Comparison of ENCODE assay signal across 21 cellular contexts in the genomic region with DNA sequence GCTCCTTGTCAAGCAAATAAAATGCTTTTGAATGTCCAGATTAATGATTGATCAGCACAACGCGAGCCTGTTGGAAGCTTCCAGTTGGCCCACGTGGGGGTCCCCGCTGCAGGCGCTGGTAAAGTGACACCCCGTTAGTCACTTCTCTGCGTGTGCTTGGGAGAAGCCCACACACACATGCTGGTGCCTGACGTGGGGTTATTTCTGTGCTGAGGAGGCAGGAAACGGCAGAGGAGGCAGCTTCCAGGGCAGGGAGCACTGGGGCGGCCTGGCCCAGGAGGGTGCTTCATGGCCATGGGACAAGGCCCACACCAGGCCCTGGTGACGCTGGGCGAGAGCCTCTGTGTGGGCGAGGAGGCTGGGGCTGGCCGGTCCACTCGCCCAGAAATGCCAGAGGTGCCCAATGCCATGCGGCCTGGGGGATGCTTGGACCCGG.
DNase-seq lines count a peak whose midpoint lies in the region; ATAC-seq and TF ChIP-seq lines count a peak whose summit lies in the region.
"Had no signal": no experiment of that assay in that cellular context is flagged by ENCODE, and none has a peak within 500 bp of the region (broad histone marks: within the 10 kb centered on the region; RNA-seq: fewer than 3 reads in every experiment).

No MANE protein-coding gene starts in this region.

- peak; percentile 2 for DNase-seq in activated CD4-positive, alpha-beta T cell treated with anti-CD3 and anti-CD28 coated beads for 36 hours
- DNase-seq in activated CD4-positive, alpha-beta T cell treated with anti-CD3 and anti-CD28 coated beads for 4 hours, result no peak
- DNase-seq in activated B cell treated with CpG ODN at 0.5 μM for 24 hours (peak; percentile 8), left lobe of liver (ENCODE audit: low spot score) (peak; percentile 37), glomerular visceral epithelial cell (ENCODE audit: extremely low spot score) (no peak), foreskin fibroblast (no peak)
- DNase-seq in stimulated activated CD8-positive, alpha-beta memory T cell treated with anti-CD3 and anti-CD28 coated beads, Interleukin-4, amount 100 ng/mL, for 48 hours, result peak; percentile 1
- DNase-seq: activated CD4-positive, CD25-positive, alpha-beta regulatory T cell; C1 segment of cervical spinal cord; DMS 273 treated with DMSO at 0.1 percent for 48 hours; IMR-90; NCI-H146; PC-3; stimulated activated CD4-positive, alpha-beta T cell treated with anti-CD3 and anti-CD28 coated beads, Interleukin-4, amount 100 ng/mL, for 1 hour had no signal

- H3K4me1 Mint-ChIP-seq in activated CD4-positive, alpha-beta T cell treated with anti-CD3 and anti-CD28 coated beads for 36 hours, result no peaks in the 10 kb centered on the region
- peaks cover 6% of the 10 kb centered on the region for H3K4me1 Mint-ChIP-seq in activated B cell treated with CpG ODN at 0.5 μM for 24 hours
- H3K4me1 Mint-ChIP-seq: activated T-helper 17 cell treated with anti-CD3 and anti-CD28 coated beads, Interleukin-2, amount 50 U/mL, for 72 hours had no signal

- ATAC-seq in activated CD4-positive, alpha-beta T cell treated with anti-CD3 and anti-CD28 coated beads for 36 hours, result no peak
- no peak for ATAC-seq in activated B cell treated with CpG ODN at 0.5 μM for 24 hours (ENCODE audit: low read depth)
- no peak for ATAC-seq in left lobe of liver
- no peak for ATAC-seq in GM18519 (IDR thresholded peaks at IDR 0.05; ENCODE audit: low FRiP score, unreplicated experiment)
- ATAC-seq: activated T-helper 17 cell treated with anti-CD3 and anti-CD28 coated beads, Interleukin-2, amount 50 U/mL, for 72 hours; naive thymus-derived CD4-positive, alpha-beta T cell; PC-3 had no signal

- H3K27ac Mint-ChIP-seq in activated CD4-positive, alpha-beta T cell treated with anti-CD3 and anti-CD28 coated beads for 36 hours, result no peak overlapping the region
- H3K27ac Mint-ChIP-seq in activated B cell treated with CpG ODN at 0.5 μM for 24 hours, result no peak overlapping the region
- H3K27ac Mint-ChIP-seq: activated T-helper 17 cell treated with anti-CD3 and anti-CD28 coated beads, Interleukin-2, amount 50 U/mL, for 72 hours had no signal

- H3K9me3 Mint-ChIP-seq in activated CD4-positive, alpha-beta T cell treated with anti-CD3 and anti-CD28 coated beads for 36 hours (ENCODE audit: low read depth), result peaks cover 3% of the 10 kb centered on the region
- peaks cover 8% of the 10 kb centered on the region for H3K9me3 Mint-ChIP-seq in activated B cell treated with CpG ODN at 0.5 μM for 24 hours

- peaks cover 7% of the 10 kb centered on the region for H3K27me3 Mint-ChIP-seq in activated CD4-positive, alpha-beta T cell treated with anti-CD3 and anti-CD28 coated beads for 36 hours
- H3K27me3 Mint-ChIP-seq in activated B cell treated with CpG ODN at 0.5 μM for 24 hours, result peaks cover 9% of the 10 kb centered on the region

- H3K4me3 ChIP-seq in foreskin fibroblast (ENCODE audit: low read depth in 1 of 2, low read length in 2 of 2), result no peak overlapping the region
- H3K4me3 ChIP-seq: cardiac muscle cell, esophagus muscularis mucosa, SJCRH30, vagina had no signal

- H3K4me3 Mint-ChIP-seq in activated CD4-positive, alpha-beta T cell treated with anti-CD3 and anti-CD28 coated beads for 36 hours, result no peak overlapping the region
- H3K4me3 Mint-ChIP-seq in activated B cell treated with CpG ODN at 0.5 μM for 24 hours, result no peak overlapping the region
- H3K4me3 Mint-ChIP-seq: activated T-helper 17 cell treated with anti-CD3 and anti-CD28 coated beads, Interleukin-2, amount 50 U/mL, for 72 hours; naive thymus-derived CD4-positive, alpha-beta T cell had no signal

- CTCF ChIA-PET in activated CD4-positive, alpha-beta T cell treated with anti-CD3 and anti-CD28 coated beads for 36 hours (lab: Charles Lee), result no interaction called here
- CTCF ChIA-PET in activated B cell treated with CpG ODN at 0.5 μM for 24 hours (lab: Charles Lee), result no interaction called here

- H3K36me3 Mint-ChIP-seq in activated CD4-positive, alpha-beta T cell treated with anti-CD3 and anti-CD28 coated beads for 36 hours (ENCODE audit: low read depth), result no peaks in the 10 kb centered on the region
- H3K36me3 Mint-ChIP-seq in activated B cell treated with CpG ODN at 0.5 μM for 24 hours (ENCODE audit: low read depth), result no peaks in the 10 kb centered on the region

- TF ChIP-seq CTCF in activated B cell treated with CpG ODN at 0.5 μM for 24 hours (IDR thresholded peaks at IDR 0.05) (no peak), foreskin fibroblast (IDR thresholded peaks at IDR 0.05; ENCODE audit: low read depth, low read length) (no peak)

- intact Hi-C loops in activated CD4-positive, alpha-beta T cell treated with anti-CD3 and anti-CD28 coated beads for 36 hours (cut with DNase I, micrococcal nuclease), result no loop called here
- intact Hi-C loops in activated B cell treated with CpG ODN at 0.5 μM for 24 hours (cut with micrococcal nuclease), result no loop called here

- POLR2A ChIA-PET in activated CD4-positive, alpha-beta T cell treated with anti-CD3 and anti-CD28 coated beads for 36 hours (lab: Charles Lee), result no interaction called here
- POLR2A ChIA-PET in activated B cell treated with CpG ODN at 0.5 μM for 24 hours (lab: Charles Lee), result no interaction called here

Comparison
In these comparisons a context has a peak if more than half of its experiments do, and no peak if none do; other contexts are left out.
1. DNase-seq: peak in activated CD4-positive, alpha-beta T cell treated with anti-CD3 and anti-CD28 coated beads for 36 hours (single experiment), activated B cell treated with CpG ODN at 0.5 μM for 24 hours (single experiment), left lobe of liver (single experiment) and stimulated activated CD8-positive, alpha-beta memory T cell treated with anti-CD3 and anti-CD28 coated beads, Interleukin-4, amount 100 ng/mL, for 48 hours (single experiment); none in activated CD4-positive, alpha-beta T cell treated with anti-CD3 and anti-CD28 coated beads for 4 hours (0 of 2), glomerular visceral epithelial cell (single experiment) and foreskin fibroblast (0 of 2).